In genomic region chr15:25173241-25174028, GRCh38 we compare ENCODE assay signal across 2 cellular contexts.
TF ChIP-seq lines count a peak whose summit lies in the region.

No MANE protein-coding gene starts in this region.

TF ChIP-seq in liver, 16 proteins besides CTCF, POLR2A, EP300 and RAD21:
- no peak for TF ChIP-seq MAX (IDR thresholded peaks at IDR 0.05)
- no peak for TF ChIP-seq GABPA (IDR thresholded peaks at IDR 0.05 in 1 of 2, conservative IDR thresholded peaks at IDR 0.05 in 1 of 2)
- TF ChIP-seq, protein P1, sequence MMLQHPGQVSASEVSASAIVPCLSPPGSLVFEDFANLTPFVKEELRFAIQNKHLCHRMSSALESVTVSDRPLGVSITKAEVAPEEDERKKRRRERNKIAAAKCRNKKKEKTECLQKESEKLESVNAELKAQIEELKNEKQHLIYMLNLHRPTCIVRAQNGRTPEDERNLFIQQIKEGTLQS (IDR thresholded peaks at IDR 0.05) = no peak

TF ChIP-seq in HepG2, 621 proteins besides CTCF, POLR2A, EP300 and RAD21:
- TF ChIP-seq CHD4 (IDR thresholded peaks at IDR 0.05; ENCODE audit: borderline replicate concordance, low read length) (no peak), ATF5 (CRISPR knock-in tag; IDR thresholded peaks at IDR 0.05; ENCODE audit: low read depth) (no peak)
